In genomic region chr14:67940894-67941455, GRCh38 we compare ENCODE assay signal across 7 cellular contexts.
DNase-seq lines count a peak whose midpoint lies in the region; ATAC-seq and TF ChIP-seq lines count a peak whose summit lies in the region.

No MANE protein-coding gene starts in this region.

- 44% methylated on average over 3 of the region's 3 CpGs for WGBS in upper lobe of left lung, 2 donors

- H3K4me3 ChIP-seq in lower lobe of right lung (no peak overlapping the region), upper lobe of left lung (no peak overlapping the region)

- H3K9me3 ChIP-seq in lower lobe of right lung, result no peaks in the 10 kb centered on the region
- no peaks in the 10 kb centered on the region for H3K9me3 ChIP-seq in upper lobe of left lung

- H3K36me3 ChIP-seq in lower lobe of right lung (no peaks in the 10 kb centered on the region), upper lobe of left lung (no peaks in the 10 kb centered on the region)

- no peak for TF ChIP-seq EP300 in upper lobe of left lung (IDR thresholded peaks at IDR 0.05)

- no peaks in the 10 kb centered on the region for H3K27me3 ChIP-seq in lower lobe of right lung (ENCODE audit: low read depth)
- H3K27me3 ChIP-seq in upper lobe of left lung, result no peaks in the 10 kb centered on the region

- intact Hi-C loops in lower lobe of right lung (cut with DNase I), result loop anchor here (10.0 kb wide), 1 partner anchor 304 kb away; no protein-coding TSS in a partner anchor

- H3K4me1 ChIP-seq in lower lobe of right lung, result peaks cover 44% of the 10 kb centered on the region
- peaks cover 31 to 56% (median 44%) of the 10 kb centered on the region in 4 donors for H3K4me1 ChIP-seq in upper lobe of left lung

- DNase-seq in LHCN-M2 (ENCODE audit: low read depth) (peak; percentile 87), dedifferentiated amniotic fluid mesenchymal stem cell (ENCODE audit: extremely low spot score) (peak; percentile 89), lower lobe of right lung (no peak), upper lobe of left lung (no peak), substantia nigra (lab: John Stamatoyannopoulos, UW) (no peak), retina (no peak)

- TF ChIP-seq CTCF in lower lobe of right lung (IDR thresholded peaks at IDR 0.05) (no peak), upper lobe of left lung (IDR thresholded peaks at IDR 0.05) (no peak)

- peak in 1 of 2 donors; percentile 64 for ATAC-seq in lower lobe of right lung
- ATAC-seq in upper lobe of left lung (ENCODE audit: low FRiP score in 2 of 2), result peak; percentile 22 to 32
- ATAC-seq in GM18505 (IDR thresholded peaks at IDR 0.05; ENCODE audit: unreplicated experiment), result no peak

- TF ChIP-seq POLR2A in upper lobe of left lung (IDR thresholded peaks at IDR 0.05), result no peak
- TF ChIP-seq POLR2A in GM18505 (IDR thresholded peaks at IDR 0.05; ENCODE audit: borderline replicate concordance, extremely low read depth, insufficient read depth, insufficient read length), result no peak

- H3K27ac ChIP-seq in lower lobe of right lung, result peak overlapping the region; percentile 59
- H3K27ac ChIP-seq in upper lobe of left lung, result peak overlapping the region; percentile 4 to 74 (median 26)
- no peak overlapping the region for H3K27ac ChIP-seq in substantia nigra (ENCODE audit: low read depth, low read length, poor library complexity, severe bottlenecking)

Comparison
In these comparisons a context has a peak if more than half of its experiments do, and no peak if none do; other contexts are left out.
1. DNase-seq: peak in LHCN-M2 (single experiment) and dedifferentiated amniotic fluid mesenchymal stem cell (single experiment); none in lower lobe of right lung (single experiment), upper lobe of left lung (0 of 2), substantia nigra (0 of 49) and retina (single experiment).